In genomic region chr7:103412151-103412550, GRCh38 we compare ENCODE assay signal across 3 cellular contexts.
"Had no signal": no experiment of that assay in that cellular context is flagged by ENCODE, and none has a peak within 500 bp of the region (broad histone marks: within the 10 kb centered on the region; RNA-seq: fewer than 3 reads in every experiment).

No MANE protein-coding gene starts in this region.

- H3K4me3 ChIP-seq: GM12878 had no signal

- ATAC-seq: GM12878 had no signal

- DNase-seq: GDM1, GF-D8 had no signal
